Comparison of ENCODE assay signal across 1 cellular context in the genomic region with DNA sequence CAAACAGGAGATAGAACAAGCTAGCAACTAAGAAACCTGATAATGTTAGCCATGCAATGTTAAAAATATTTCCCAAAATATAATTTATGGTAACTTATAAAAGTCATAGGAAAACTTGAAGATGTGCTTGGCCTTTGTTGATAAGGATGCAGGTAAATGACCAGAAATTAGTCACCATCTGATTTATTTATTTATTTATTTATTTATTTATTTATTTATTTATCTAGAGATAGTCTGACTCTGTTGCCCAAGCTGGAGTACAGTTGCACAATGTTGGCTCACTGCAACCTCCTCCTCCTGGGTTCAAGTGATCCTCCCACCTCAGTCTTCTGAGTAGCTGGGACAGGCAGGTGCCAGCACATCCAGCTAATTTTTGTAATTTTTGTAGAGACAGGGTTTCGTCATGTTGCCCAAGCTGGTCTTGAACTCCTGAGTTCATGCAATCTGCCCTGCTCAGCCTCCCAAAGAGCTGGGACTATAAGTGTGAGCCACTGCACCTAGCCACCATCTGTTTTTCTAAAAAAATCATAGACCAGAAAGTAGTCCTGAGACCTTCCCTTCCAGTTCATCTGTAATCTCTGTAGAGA.
TF ChIP-seq lines count a peak whose summit lies in the region.

No MANE protein-coding gene starts in this region.

TF ChIP-seq in HEK293, 187 proteins besides CTCF, POLR2A, EP300 and RAD21 (continued from another document):
- TF ChIP-seq, protein P1, sequence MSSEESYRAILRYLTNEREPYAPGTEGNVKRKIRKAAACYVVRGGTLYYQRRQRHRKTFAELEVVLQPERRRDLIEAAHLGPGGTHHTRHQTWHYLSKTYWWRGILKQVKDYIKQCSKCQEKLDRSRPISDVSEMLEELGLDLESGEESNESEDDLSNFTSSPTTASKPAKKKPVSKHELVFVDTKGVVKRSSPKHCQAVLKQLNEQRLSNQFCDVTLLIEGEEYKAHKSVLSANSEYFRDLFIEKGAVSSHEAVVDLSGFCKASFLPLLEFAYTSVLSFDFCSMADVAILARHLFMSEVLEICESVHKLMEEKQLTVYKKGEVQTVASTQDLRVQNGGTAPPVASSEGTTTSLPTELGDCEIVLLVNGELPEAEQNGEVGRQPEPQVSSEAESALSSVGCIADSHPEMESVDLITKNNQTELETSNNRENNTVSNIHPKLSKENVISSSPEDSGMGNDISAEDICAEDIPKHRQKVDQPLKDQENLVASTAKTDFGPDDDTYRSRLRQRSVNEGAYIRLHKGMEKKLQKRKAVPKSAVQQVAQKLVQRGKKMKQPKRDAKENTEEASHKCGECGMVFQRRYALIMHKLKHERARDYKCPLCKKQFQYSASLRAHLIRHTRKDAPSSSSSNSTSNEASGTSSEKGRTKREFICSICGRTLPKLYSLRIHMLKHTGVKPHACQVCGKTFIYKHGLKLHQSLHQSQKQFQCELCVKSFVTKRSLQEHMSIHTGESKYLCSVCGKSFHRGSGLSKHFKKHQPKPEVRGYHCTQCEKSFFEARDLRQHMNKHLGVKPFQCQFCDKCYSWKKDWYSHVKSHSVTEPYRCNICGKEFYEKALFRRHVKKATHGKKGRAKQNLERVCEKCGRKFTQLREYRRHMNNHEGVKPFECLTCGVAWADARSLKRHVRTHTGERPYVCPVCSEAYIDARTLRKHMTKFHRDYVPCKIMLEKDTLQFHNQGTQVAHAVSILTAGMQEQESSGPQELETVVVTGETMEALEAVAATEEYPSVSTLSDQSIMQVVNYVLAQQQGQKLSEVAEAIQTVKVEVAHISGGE (tag by site-specific recombination; conservative IDR thresholded peaks at IDR 0.05; ENCODE audit: low read depth) = peak; percentile 62
- TF ChIP-seq, protein P2, sequence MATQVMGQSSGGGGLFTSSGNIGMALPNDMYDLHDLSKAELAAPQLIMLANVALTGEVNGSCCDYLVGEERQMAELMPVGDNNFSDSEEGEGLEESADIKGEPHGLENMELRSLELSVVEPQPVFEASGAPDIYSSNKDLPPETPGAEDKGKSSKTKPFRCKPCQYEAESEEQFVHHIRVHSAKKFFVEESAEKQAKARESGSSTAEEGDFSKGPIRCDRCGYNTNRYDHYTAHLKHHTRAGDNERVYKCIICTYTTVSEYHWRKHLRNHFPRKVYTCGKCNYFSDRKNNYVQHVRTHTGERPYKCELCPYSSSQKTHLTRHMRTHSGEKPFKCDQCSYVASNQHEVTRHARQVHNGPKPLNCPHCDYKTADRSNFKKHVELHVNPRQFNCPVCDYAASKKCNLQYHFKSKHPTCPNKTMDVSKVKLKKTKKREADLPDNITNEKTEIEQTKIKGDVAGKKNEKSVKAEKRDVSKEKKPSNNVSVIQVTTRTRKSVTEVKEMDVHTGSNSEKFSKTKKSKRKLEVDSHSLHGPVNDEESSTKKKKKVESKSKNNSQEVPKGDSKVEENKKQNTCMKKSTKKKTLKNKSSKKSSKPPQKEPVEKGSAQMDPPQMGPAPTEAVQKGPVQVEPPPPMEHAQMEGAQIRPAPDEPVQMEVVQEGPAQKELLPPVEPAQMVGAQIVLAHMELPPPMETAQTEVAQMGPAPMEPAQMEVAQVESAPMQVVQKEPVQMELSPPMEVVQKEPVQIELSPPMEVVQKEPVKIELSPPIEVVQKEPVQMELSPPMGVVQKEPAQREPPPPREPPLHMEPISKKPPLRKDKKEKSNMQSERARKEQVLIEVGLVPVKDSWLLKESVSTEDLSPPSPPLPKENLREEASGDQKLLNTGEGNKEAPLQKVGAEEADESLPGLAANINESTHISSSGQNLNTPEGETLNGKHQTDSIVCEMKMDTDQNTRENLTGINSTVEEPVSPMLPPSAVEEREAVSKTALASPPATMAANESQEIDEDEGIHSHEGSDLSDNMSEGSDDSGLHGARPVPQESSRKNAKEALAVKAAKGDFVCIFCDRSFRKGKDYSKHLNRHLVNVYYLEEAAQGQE (tag by site-specific recombination; IDR thresholded peaks at IDR 0.05) = peak; percentile 32; the same call in 1 of the 2 replicates
- TF ChIP-seq ZBTB1 (tag by site-specific recombination; IDR thresholded peaks at IDR 0.05) (no peak), ZBTB8A (tag by site-specific recombination; IDR thresholded peaks at IDR 0.05) (peak; percentile 31; the same call in 1 of the 2 replicates), ZNF777 (tag by site-specific recombination; IDR thresholded peaks at IDR 0.05; ENCODE audit: borderline replicate concordance) (no peak), ZNF623 (tag by site-specific recombination; IDR thresholded peaks at IDR 0.05) (peak; percentile 56), ZNF423 (tag by site-specific recombination; IDR thresholded peaks at IDR 0.05) (no peak), ZNF202 (tag by site-specific recombination; IDR thresholded peaks at IDR 0.05; ENCODE audit: borderline replicate concordance) (0 out of 2 replicates have a peak, but pooled peaks have one; percentile 16), ZNF654 (tag by site-specific recombination; IDR thresholded peaks at IDR 0.05; ENCODE audit: low read depth) (peak; percentile 34), ZNF555 (tag by site-specific recombination; conservative IDR thresholded peaks at IDR 0.05) (peak; percentile 65), ZNF266 (tag by site-specific recombination; IDR thresholded peaks at IDR 0.05; ENCODE audit: low read depth) (0 out of 2 replicates have a peak, but pooled peaks have one; percentile 19), SETDB1 (IDR thresholded peaks at IDR 0.05; ENCODE audit: insufficient read length, low read length) (no peak), GLI2 (tag by site-specific recombination; IDR thresholded peaks at IDR 0.05; ENCODE audit: borderline replicate concordance, low read depth) (no peak; the same call in 1 of the 2 replicates), ZNF701 (tag by site-specific recombination; IDR thresholded peaks at IDR 0.05) (no peak), ZNF791 (tag by site-specific recombination; IDR thresholded peaks at IDR 0.05) (no peak)
- TF ChIP-seq, protein P3, sequence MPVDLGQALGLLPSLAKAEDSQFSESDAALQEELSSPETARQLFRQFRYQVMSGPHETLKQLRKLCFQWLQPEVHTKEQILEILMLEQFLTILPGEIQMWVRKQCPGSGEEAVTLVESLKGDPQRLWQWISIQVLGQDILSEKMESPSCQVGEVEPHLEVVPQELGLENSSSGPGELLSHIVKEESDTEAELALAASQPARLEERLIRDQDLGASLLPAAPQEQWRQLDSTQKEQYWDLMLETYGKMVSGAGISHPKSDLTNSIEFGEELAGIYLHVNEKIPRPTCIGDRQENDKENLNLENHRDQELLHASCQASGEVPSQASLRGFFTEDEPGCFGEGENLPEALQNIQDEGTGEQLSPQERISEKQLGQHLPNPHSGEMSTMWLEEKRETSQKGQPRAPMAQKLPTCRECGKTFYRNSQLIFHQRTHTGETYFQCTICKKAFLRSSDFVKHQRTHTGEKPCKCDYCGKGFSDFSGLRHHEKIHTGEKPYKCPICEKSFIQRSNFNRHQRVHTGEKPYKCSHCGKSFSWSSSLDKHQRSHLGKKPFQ (tag by site-specific recombination; IDR thresholded peaks at IDR 0.05) = no peak
- TF ChIP-seq, protein P4, sequence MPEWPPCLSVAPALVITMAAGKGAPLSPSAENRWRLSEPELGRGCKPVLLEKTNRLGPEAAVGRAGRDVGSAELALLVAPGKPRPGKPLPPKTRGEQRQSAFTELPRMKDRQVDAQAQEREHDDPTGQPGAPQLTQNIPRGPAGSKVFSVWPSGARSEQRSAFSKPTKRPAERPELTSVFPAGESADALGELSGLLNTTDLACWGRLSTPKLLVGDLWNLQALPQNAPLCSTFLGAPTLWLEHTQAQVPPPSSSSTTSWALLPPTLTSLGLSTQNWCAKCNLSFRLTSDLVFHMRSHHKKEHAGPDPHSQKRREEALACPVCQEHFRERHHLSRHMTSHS (tag by site-specific recombination; IDR thresholded peaks at IDR 0.05) = no peak
- TF ChIP-seq, protein P5, sequence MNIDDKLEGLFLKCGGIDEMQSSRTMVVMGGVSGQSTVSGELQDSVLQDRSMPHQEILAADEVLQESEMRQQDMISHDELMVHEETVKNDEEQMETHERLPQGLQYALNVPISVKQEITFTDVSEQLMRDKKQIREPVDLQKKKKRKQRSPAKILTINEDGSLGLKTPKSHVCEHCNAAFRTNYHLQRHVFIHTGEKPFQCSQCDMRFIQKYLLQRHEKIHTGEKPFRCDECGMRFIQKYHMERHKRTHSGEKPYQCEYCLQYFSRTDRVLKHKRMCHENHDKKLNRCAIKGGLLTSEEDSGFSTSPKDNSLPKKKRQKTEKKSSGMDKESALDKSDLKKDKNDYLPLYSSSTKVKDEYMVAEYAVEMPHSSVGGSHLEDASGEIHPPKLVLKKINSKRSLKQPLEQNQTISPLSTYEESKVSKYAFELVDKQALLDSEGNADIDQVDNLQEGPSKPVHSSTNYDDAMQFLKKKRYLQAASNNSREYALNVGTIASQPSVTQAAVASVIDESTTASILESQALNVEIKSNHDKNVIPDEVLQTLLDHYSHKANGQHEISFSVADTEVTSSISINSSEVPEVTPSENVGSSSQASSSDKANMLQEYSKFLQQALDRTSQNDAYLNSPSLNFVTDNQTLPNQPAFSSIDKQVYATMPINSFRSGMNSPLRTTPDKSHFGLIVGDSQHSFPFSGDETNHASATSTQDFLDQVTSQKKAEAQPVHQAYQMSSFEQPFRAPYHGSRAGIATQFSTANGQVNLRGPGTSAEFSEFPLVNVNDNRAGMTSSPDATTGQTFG (tag by site-specific recombination; IDR thresholded peaks at IDR 0.05; ENCODE audit: borderline replicate concordance) = no peak
- TF ChIP-seq, protein P6, sequence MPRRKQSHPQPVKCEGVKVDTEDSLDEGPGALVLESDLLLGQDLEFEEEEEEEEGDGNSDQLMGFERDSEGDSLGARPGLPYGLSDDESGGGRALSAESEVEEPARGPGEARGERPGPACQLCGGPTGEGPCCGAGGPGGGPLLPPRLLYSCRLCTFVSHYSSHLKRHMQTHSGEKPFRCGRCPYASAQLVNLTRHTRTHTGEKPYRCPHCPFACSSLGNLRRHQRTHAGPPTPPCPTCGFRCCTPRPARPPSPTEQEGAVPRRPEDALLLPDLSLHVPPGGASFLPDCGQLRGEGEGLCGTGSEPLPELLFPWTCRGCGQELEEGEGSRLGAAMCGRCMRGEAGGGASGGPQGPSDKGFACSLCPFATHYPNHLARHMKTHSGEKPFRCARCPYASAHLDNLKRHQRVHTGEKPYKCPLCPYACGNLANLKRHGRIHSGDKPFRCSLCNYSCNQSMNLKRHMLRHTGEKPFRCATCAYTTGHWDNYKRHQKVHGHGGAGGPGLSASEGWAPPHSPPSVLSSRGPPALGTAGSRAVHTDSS (tag by site-specific recombination; IDR thresholded peaks at IDR 0.05) = no peak
